Comparison of ENCODE assay signal across 23 cellular contexts in genomic region chr9:83669067-83669466, GRCh38.
"Had no signal": no experiment of that assay in that cellular context is flagged by ENCODE, and none has a peak within 500 bp of the region (broad histone marks: within the 10 kb centered on the region; RNA-seq: fewer than 3 reads in every experiment).

No MANE protein-coding gene starts in this region.

- ATAC-seq: activated CD4-positive, CD25-positive, alpha-beta regulatory T cell treated with anti-CD3 and anti-CD28 coated beads, Interleukin-2, amount 50 U/mL, for 24 hours; activated CD8-positive, alpha-beta T cell treated with anti-CD3 and anti-CD28 coated beads for 36 hours; activated T-cell treated with anti-CD3 and anti-CD28 coated beads, Interleukin-2, amount 50 U/mL, for 72 hours; Panc1; SK-N-SH treated with all-trans-retinoic acid at 6 μM for 48 hours had no signal

- DNase-seq: activated CD4-positive, alpha-beta T cell treated with anti-CD3 and anti-CD28 coated beads for 4 hours; activated CD8-positive, alpha-beta memory T cell treated with anti-CD3 and anti-CD28 coated beads, Interleukin-2, amount 50 U/mL, for 4 hours; activated CD8-positive, alpha-beta T cell treated with anti-CD3 and anti-CD28 coated beads for 36 hours; activated naive CD4-positive, alpha-beta T cell treated with anti-CD3 and anti-CD28 coated beads, Interleukin-2, amount 50 U/mL, for 16 hours; activated naive CD8-positive, alpha-beta T cell treated with anti-CD3 and anti-CD28 coated beads, Interleukin-2, amount 10 ng/mL, durations not matched to agents 7 days and 5 days; activated T-cell treated with anti-CD3 and anti-CD28 coated beads, Interleukin-2, amount 50 U/mL, for 72 hours; central memory CD4-positive, alpha-beta T cell; KG1; NCI-H1092; NCI-H1436; NCI-H1694 treated with DMSO at 0.1 percent for 48 hours; NCI-H2029 treated with DMSO at 0.1 percent for 48 hours; NCI-H345; NCI-H510A; NCI-H82; NK-92 treated with Interleukin-12 subunit alpha and Interleukin-12 subunit beta, amount 100 ng/mL, for 24 hours; Right ventricle myocardium superior; SJCRH30; SW 1271 had no signal

- H3K9me3 Mint-ChIP-seq: activated CD8-positive, alpha-beta T cell treated with anti-CD3 and anti-CD28 coated beads for 36 hours; activated naive CD8-positive, alpha-beta T cell treated with anti-CD3 and anti-CD28 coated beads, Interleukin-2, amount 10 ng/mL, durations not matched to agents 7 days and 5 days; activated T-cell treated with anti-CD3 and anti-CD28 coated beads, Interleukin-2, amount 50 U/mL, for 72 hours; T-helper 2 cell treated with Interferon-gamma antibody and Interleukin-4, amounts not matched to agents 5 μg/mL and 100 μg/mL, for 36 hours had no signal

- H3K27me3 Mint-ChIP-seq: activated CD8-positive, alpha-beta T cell treated with anti-CD3 and anti-CD28 coated beads for 36 hours; activated naive CD8-positive, alpha-beta T cell treated with anti-CD3 and anti-CD28 coated beads, Interleukin-2, amount 10 ng/mL, durations not matched to agents 7 days and 5 days had no signal

- H3K27ac Mint-ChIP-seq: activated CD8-positive, alpha-beta T cell treated with anti-CD3 and anti-CD28 coated beads for 36 hours; activated naive CD8-positive, alpha-beta T cell treated with anti-CD3 and anti-CD28 coated beads, Interleukin-2, amount 10 ng/mL, durations not matched to agents 7 days and 5 days; activated T-cell treated with anti-CD3 and anti-CD28 coated beads, Interleukin-2, amount 50 U/mL, for 72 hours; T-helper 2 cell treated with Interferon-gamma antibody and Interleukin-4, amounts not matched to agents 5 μg/mL and 100 μg/mL, for 36 hours had no signal

- H3K4me3 Mint-ChIP-seq: activated CD8-positive, alpha-beta T cell treated with anti-CD3 and anti-CD28 coated beads for 36 hours; activated naive CD8-positive, alpha-beta T cell treated with anti-CD3 and anti-CD28 coated beads, Interleukin-2, amount 10 ng/mL, durations not matched to agents 7 days and 5 days; activated T-cell treated with anti-CD3 and anti-CD28 coated beads, Interleukin-2, amount 50 U/mL, for 72 hours; T-helper 2 cell treated with Interferon-gamma antibody and Interleukin-4, amounts not matched to agents 5 μg/mL and 100 μg/mL, for 36 hours had no signal

- H3K4me3 ChIP-seq: SJCRH30 had no signal
